Comparison of ENCODE assay signal across 13 cellular contexts in genomic region chr10:59586407-59586891, GRCh38.
"Had no signal": no experiment of that assay in that cellular context is flagged by ENCODE, and none has a peak within 500 bp of the region (broad histone marks: within the 10 kb centered on the region; RNA-seq: fewer than 3 reads in every experiment).

No MANE protein-coding gene starts in this region.

- H3K27me3 ChIP-seq: breast epithelium, suprapubic skin had no signal

- H3K36me3 Mint-ChIP-seq: activated naive CD8-positive, alpha-beta T cell treated with anti-CD3 and anti-CD28 coated beads for 36 hours had no signal

- H3K4me3 Mint-ChIP-seq: activated naive CD8-positive, alpha-beta T cell treated with anti-CD3 and anti-CD28 coated beads for 36 hours; activated T-cell treated with anti-CD3 and anti-CD28 coated beads, Interleukin-2, amount 50 U/mL, for 4 hours; nephron had no signal

- DNase-seq: activated CD4-positive, alpha-beta T cell treated with anti-CD3 and anti-CD28 coated beads, Interleukin-2, amount 50 U/mL, for 48 hours; activated gamma-delta T cell treated with Interleukin-2 at 50 U/mL for 16 hours; activated naive CD8-positive, alpha-beta T cell treated with anti-CD3 and anti-CD28 coated beads for 36 hours; activated T-cell treated with anti-CD3 and anti-CD28 coated beads, Interleukin-2, amount 50 U/mL, for 4 hours; lower lobe of right lung; psoas muscle; stimulated activated CD4-positive, alpha-beta T cell treated with anti-CD3 and anti-CD28 coated beads, Interleukin-12 subunit alpha, Interleukin-12 subunit beta, amount 100 ng/mL, for 4 hours; stimulated activated naive CD4-positive, alpha-beta T cell treated with Interleukin-2 at 50 U/mL for 16 hours had no signal

- H3K4me1 Mint-ChIP-seq: activated naive CD8-positive, alpha-beta T cell treated with anti-CD3 and anti-CD28 coated beads for 36 hours had no signal

- H3K4me1 ChIP-seq: breast epithelium, lower lobe of right lung, psoas muscle had no signal

- H3K27ac Mint-ChIP-seq: activated naive CD8-positive, alpha-beta T cell treated with anti-CD3 and anti-CD28 coated beads for 36 hours had no signal

- H3K27ac ChIP-seq: breast epithelium, lower lobe of right lung, psoas muscle, suprapubic skin had no signal

- ATAC-seq: activated T-cell treated with anti-CD3 and anti-CD28 coated beads, Interleukin-2, amount 50 U/mL, for 4 hours; lower lobe of right lung; psoas muscle; sciatic nerve; SK-N-SH treated with all-trans-retinoic acid at 6 μM for 48 hours had no signal

- H3K27me3 Mint-ChIP-seq: activated naive CD8-positive, alpha-beta T cell treated with anti-CD3 and anti-CD28 coated beads for 36 hours had no signal

- H3K9me3 Mint-ChIP-seq: activated naive CD8-positive, alpha-beta T cell treated with anti-CD3 and anti-CD28 coated beads for 36 hours; activated T-cell treated with anti-CD3 and anti-CD28 coated beads, Interleukin-2, amount 50 U/mL, for 4 hours; nephron had no signal
